8 cellular contexts compared by ENCODE assay signal in the genomic region with DNA sequence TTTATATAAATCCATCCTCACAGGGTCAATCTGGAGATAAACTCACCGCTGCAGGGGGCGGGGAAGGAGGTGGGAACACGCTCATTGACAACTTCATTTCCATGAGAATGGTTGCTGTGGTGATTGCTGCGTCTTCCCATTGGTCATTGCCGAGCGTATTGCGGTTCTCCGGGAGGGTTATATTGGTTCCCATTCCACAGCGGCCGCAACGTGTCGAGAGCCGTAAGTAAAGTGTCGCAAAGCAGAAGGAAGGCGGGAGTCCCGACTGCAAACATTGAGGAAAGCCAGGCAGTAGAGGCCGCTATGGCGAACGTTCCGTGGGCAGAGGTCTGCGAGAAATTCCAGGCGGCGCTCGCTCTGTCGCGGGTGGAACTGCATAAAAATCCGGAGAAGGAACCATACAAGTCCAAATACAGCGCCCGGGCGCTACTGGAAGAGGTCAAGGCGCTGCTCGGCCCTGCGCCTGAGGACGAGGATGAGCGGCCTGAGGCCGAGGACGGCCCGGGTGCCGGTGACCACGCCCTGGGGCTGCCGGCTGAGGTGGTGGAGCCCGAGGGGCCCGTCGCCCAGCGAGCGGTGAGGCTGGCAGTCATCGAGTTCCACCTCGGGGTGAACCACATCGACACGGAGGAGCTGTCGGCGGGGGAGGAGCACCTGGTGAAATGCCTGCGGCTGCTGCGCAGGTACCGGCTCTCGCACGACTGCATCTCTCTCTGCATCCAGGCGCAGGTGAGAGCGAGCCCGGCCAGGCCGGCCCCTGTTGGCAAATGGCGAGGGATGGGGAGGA. TPM values are rescaled to one million over a fixed set of nuclear protein-coding genes. Genes with fewer than 3 reads are reported as not detected.
DNase-seq lines count a peak whose midpoint lies in the region; ATAC-seq and TF ChIP-seq lines count a peak whose summit lies in the region.

A gene with protein sequence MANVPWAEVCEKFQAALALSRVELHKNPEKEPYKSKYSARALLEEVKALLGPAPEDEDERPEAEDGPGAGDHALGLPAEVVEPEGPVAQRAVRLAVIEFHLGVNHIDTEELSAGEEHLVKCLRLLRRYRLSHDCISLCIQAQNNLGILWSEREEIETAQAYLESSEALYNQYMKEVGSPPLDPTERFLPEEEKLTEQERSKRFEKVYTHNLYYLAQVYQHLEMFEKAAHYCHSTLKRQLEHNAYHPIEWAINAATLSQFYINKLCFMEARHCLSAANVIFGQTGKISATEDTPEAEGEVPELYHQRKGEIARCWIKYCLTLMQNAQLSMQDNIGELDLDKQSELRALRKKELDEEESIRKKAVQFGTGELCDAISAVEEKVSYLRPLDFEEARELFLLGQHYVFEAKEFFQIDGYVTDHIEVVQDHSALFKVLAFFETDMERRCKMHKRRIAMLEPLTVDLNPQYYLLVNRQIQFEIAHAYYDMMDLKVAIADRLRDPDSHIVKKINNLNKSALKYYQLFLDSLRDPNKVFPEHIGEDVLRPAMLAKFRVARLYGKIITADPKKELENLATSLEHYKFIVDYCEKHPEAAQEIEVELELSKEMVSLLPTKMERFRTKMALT (plus strand): TSS at position 274 of the 787 bp plus-strand sequence. CDS start 30 bp downstream, at position 304.

- H3K79me2 ChIP-seq in GM23248 (ENCODE audit: insufficient read depth), result peaks cover 67% of the 10 kb centered on the region
- H3K79me2 ChIP-seq in fibroblast of lung (ENCODE audit: control insufficient read depth, insufficient read depth, low read length), result peaks cover 46% of the 10 kb centered on the region

- no peaks in the 10 kb centered on the region for H4K20me1 ChIP-seq in GM23248 (ENCODE audit: insufficient read depth)
- H4K20me1 ChIP-seq in fibroblast of lung (ENCODE audit: control insufficient read depth, extremely low read depth, insufficient read depth, low read length), result no peaks in the 10 kb centered on the region

- peak; percentile 98 for DNase-seq in EH (ENCODE audit: low read depth)
- DNase-seq in GM23248, result peak; percentile 99
- DNase-seq in Kasumi-1 (lab: John Stamatoyannopoulos, UW), result peak; percentile 100
- DNase-seq in RWPE1 (ENCODE audit: low spot score), result peak; percentile 99
- DNase-seq in fibroblast of lung (ENCODE audit: low read depth in 2 of 2), result peak; percentile 98 to 99
- peak; percentile 50 to 84 (median 82) for DNase-seq in naive thymus-derived CD4-positive, alpha-beta T cell
- peak; percentile 81 for DNase-seq in stimulated activated naive B cell treated with anti-CD40 and anti-IgM and Interleukin-4, amounts not matched to agents 10 μg/mL and 1 μg/mL and 100 μg/mL, for 72 hours

- CTCF ChIA-PET in RWPE1 (lab: Yijun Ruan, JAX), result interaction anchor here (1.2 kb wide), 1 partner anchor 134 kb away, joined by 3 read pairs; no protein-coding TSS in a partner anchor
- CTCF ChIA-PET in naive thymus-derived CD4-positive, alpha-beta T cell (lab: Charles Lee), result interaction anchor here (0.6 to 2.8 kb wide), 8 partner anchors 17 to 419 kb away, joined by 3 to 11 read pairs (median 4); no protein-coding TSS in a partner anchor

- H3K27ac Mint-ChIP-seq in activated T-helper 17 cell treated with anti-CD3 and anti-CD28 coated beads, Interleukin-2, amount 50 U/mL, for 72 hours, result peak within 1 kb of the TSS; percentile 91
- peak within 1 kb of the TSS; percentile 82 to 99 (median 94) for H3K27ac Mint-ChIP-seq in naive thymus-derived CD4-positive, alpha-beta T cell
- H3K27ac Mint-ChIP-seq in stimulated activated naive B cell treated with anti-CD40 and anti-IgM and Interleukin-4, amounts not matched to agents 10 μg/mL and 1 μg/mL and 100 μg/mL, for 72 hours, result peak within 1 kb of the TSS; percentile 94

- peak; percentile 89 for ATAC-seq in activated T-helper 17 cell treated with anti-CD3 and anti-CD28 coated beads, Interleukin-2, amount 50 U/mL, for 72 hours (replicated peaks)
- peak; percentile 93 for ATAC-seq in naive thymus-derived CD4-positive, alpha-beta T cell
- ATAC-seq in stimulated activated naive B cell treated with anti-CD40 and anti-IgM and Interleukin-4, amounts not matched to agents 10 μg/mL and 1 μg/mL and 100 μg/mL, for 72 hours (replicated peaks), result peak; percentile 88 to 91

- H3K9ac ChIP-seq in GM23248 (peak within 1 kb of the TSS; percentile 93), fibroblast of lung (ENCODE audit: insufficient read depth, low read length) (peak within 1 kb of the TSS; percentile 87)

- H3K9me3 ChIP-seq in GM23248 (ENCODE audit: low read depth) (no peaks in the 10 kb centered on the region), fibroblast of lung (ENCODE audit: control insufficient read depth, insufficient read depth, low read depth, low read length) (no peaks in the 10 kb centered on the region)
- no peaks in the 10 kb centered on the region for H3K9me3 ChIP-seq in naive thymus-derived CD4-positive, alpha-beta T cell (ENCODE audit: control insufficient read depth in 2 of 3, low read length in 3 of 3)

- H3K27me3 ChIP-seq in GM23248 (replicated peaks; ENCODE audit: insufficient read depth) (no peaks in the 10 kb centered on the region), fibroblast of lung (ENCODE audit: control insufficient read depth, insufficient read depth, low read length) (no peaks in the 10 kb centered on the region)
- H3K27me3 ChIP-seq in naive thymus-derived CD4-positive, alpha-beta T cell (ENCODE audit: control insufficient read depth in 2 of 2, insufficient read depth in 2 of 2, low read length in 2 of 2), result no peaks in the 10 kb centered on the region

- H3K36me3 Mint-ChIP-seq in activated T-helper 17 cell treated with anti-CD3 and anti-CD28 coated beads, Interleukin-2, amount 50 U/mL, for 72 hours (ENCODE audit: low read depth), result peaks cover 60% of the 10 kb centered on the region
- H3K36me3 Mint-ChIP-seq in naive thymus-derived CD4-positive, alpha-beta T cell, result peaks cover 0 to 13% (median 0%) of the 10 kb centered on the region in 5 donors
- peaks cover 20 to 21% of the 10 kb centered on the region in 2 donors for H3K36me3 Mint-ChIP-seq in stimulated activated naive B cell treated with anti-CD40 and anti-IgM and Interleukin-4, amounts not matched to agents 10 μg/mL and 1 μg/mL and 100 μg/mL, for 72 hours

- peak within 1 kb of the TSS; percentile 73 for H3K27ac ChIP-seq in GM23248
- H3K27ac ChIP-seq in RWPE1, result peak within 1 kb of the TSS; percentile 87
- peak within 1 kb of the TSS; percentile 82 for H3K27ac ChIP-seq in fibroblast of lung (ENCODE audit: insufficient read depth, low read length)
- peak within 1 kb of the TSS; percentile 82 for H3K27ac ChIP-seq in naive thymus-derived CD4-positive, alpha-beta T cell (ENCODE audit: low read depth, low read length)

- peak within 1 kb of the TSS; percentile 96 for H3K4me3 ChIP-seq in GM23248
- H3K4me3 ChIP-seq in fibroblast of lung (replicated peaks in 1 of 4; ENCODE audit: control extremely low read depth in 1 of 4, insufficient read depth in 1 of 4, low read depth in 3 of 4, low read length in 4 of 4), result peak within 1 kb of the TSS; percentile 77 to 95 (median 94)
- peak within 1 kb of the TSS; percentile 89 for H3K4me3 ChIP-seq in naive thymus-derived CD4-positive, alpha-beta T cell (ENCODE audit: low read length)

- peaks cover 30% of the 10 kb centered on the region for H3K4me1 Mint-ChIP-seq in activated T-helper 17 cell treated with anti-CD3 and anti-CD28 coated beads, Interleukin-2, amount 50 U/mL, for 72 hours
- peaks cover 31 to 65% (median 56%) of the 10 kb centered on the region in 7 donors for H3K4me1 Mint-ChIP-seq in naive thymus-derived CD4-positive, alpha-beta T cell
- peaks cover 17 to 50% of the 10 kb centered on the region in 2 donors for H3K4me1 Mint-ChIP-seq in stimulated activated naive B cell treated with anti-CD40 and anti-IgM and Interleukin-4, amounts not matched to agents 10 μg/mL and 1 μg/mL and 100 μg/mL, for 72 hours

- intact Hi-C loops in naive thymus-derived CD4-positive, alpha-beta T cell (cut with micrococcal nuclease), result loop anchor here (1.0 to 5.0 kb wide), 13 partner anchors 16 to 461 kb away; a partner anchor contains a TSS

- 1 to 2% methylated on average over 54 to 57 of the region's 62 CpGs for WGBS in GM23248 (ENCODE audit: low coverage in 1 of 2, low lambda C conversion rate in 2 of 2, missing lambda C conversion rate in 2 of 2), 2 experiments

- H3F3A ChIP-seq in GM23248 (ENCODE audit: insufficient read depth), result peaks cover 63% of the 10 kb centered on the region

- H3K4me2 ChIP-seq in GM23248 (ENCODE audit: unreplicated experiment) (peak within 1 kb of the TSS; percentile 87), fibroblast of lung (ENCODE audit: extremely low read depth, insufficient read depth, low read length) (peak within 1 kb of the TSS; percentile 76)

- H2AFZ ChIP-seq in GM23248 (peak within 1 kb of the TSS; percentile 79), fibroblast of lung (ENCODE audit: low read length) (peak within 1 kb of the TSS; percentile 83)

- no peaks in the 10 kb centered on the region for H3K9me3 Mint-ChIP-seq in activated T-helper 17 cell treated with anti-CD3 and anti-CD28 coated beads, Interleukin-2, amount 50 U/mL, for 72 hours
- H3K9me3 Mint-ChIP-seq in naive thymus-derived CD4-positive, alpha-beta T cell, result peaks cover 0 to 3% (median 0%) of the 10 kb centered on the region in 11 donors
- no peaks in the 10 kb centered on the region for H3K9me3 Mint-ChIP-seq in stimulated activated naive B cell treated with anti-CD40 and anti-IgM and Interleukin-4, amounts not matched to agents 10 μg/mL and 1 μg/mL and 100 μg/mL, for 72 hours

- no peaks in the 10 kb centered on the region for H3K27me3 Mint-ChIP-seq in activated T-helper 17 cell treated with anti-CD3 and anti-CD28 coated beads, Interleukin-2, amount 50 U/mL, for 72 hours
- H3K27me3 Mint-ChIP-seq in naive thymus-derived CD4-positive, alpha-beta T cell, result peaks cover 0 to 2% (median 0%) of the 10 kb centered on the region in 5 donors
- no peaks in the 10 kb centered on the region for H3K27me3 Mint-ChIP-seq in stimulated activated naive B cell treated with anti-CD40 and anti-IgM and Interleukin-4, amounts not matched to agents 10 μg/mL and 1 μg/mL and 100 μg/mL, for 72 hours

- H3K4me1 ChIP-seq in GM23248 (ENCODE audit: insufficient read depth), result peaks cover 35% of the 10 kb centered on the region
- H3K4me1 ChIP-seq in fibroblast of lung (ENCODE audit: control insufficient read depth, extremely low read depth, insufficient read depth, low read length), result peaks cover 9% of the 10 kb centered on the region
- H3K4me1 ChIP-seq in naive thymus-derived CD4-positive, alpha-beta T cell (ENCODE audit: control insufficient read depth in 2 of 2, insufficient read depth in 2 of 2, low read length in 2 of 2), result peaks cover 15 to 20% of the 10 kb centered on the region in 2 donors

- H3K36me3 ChIP-seq in GM23248 (ENCODE audit: low read depth) (peaks cover 20% of the 10 kb centered on the region), fibroblast of lung (ENCODE audit: control insufficient read depth, insufficient read depth, low read length) (no peaks in the 10 kb centered on the region)
- peaks cover 0 to 13% (median 5%) of the 10 kb centered on the region in 3 experiments for H3K36me3 ChIP-seq in naive thymus-derived CD4-positive, alpha-beta T cell (ENCODE audit: control insufficient read depth in 2 of 3, insufficient read depth in 3 of 3, low read length in 3 of 3)

- peak; percentile 53 for TF ChIP-seq CTCF in RWPE1 (conservative IDR thresholded peaks at IDR 0.05; ENCODE audit: low read depth)
- TF ChIP-seq CTCF in fibroblast of lung (conservative IDR thresholded peaks at IDR 0.05 in 1 of 2, IDR thresholded peaks at IDR 0.05 in 1 of 2; ENCODE audit: low read depth in 1 of 2, low read length in 2 of 2), result peak; percentile 48 to 60

- in situ Hi-C loops in GM23248 (cut with MboI), result loop anchor here (25.0 kb wide), 1 partner anchor 424 kb away; a partner anchor contains a TSS

- H3K4me3 Mint-ChIP-seq in activated T-helper 17 cell treated with anti-CD3 and anti-CD28 coated beads, Interleukin-2, amount 50 U/mL, for 72 hours, result peak within 1 kb of the TSS; percentile 92
- H3K4me3 Mint-ChIP-seq in naive thymus-derived CD4-positive, alpha-beta T cell, result peak within 1 kb of the TSS; percentile 94 to 100 (median 99)
- H3K4me3 Mint-ChIP-seq in stimulated activated naive B cell treated with anti-CD40 and anti-IgM and Interleukin-4, amounts not matched to agents 10 μg/mL and 1 μg/mL and 100 μg/mL, for 72 hours, result peak within 1 kb of the TSS; percentile 96 to 99

- H3K9me2 ChIP-seq in GM23248 (ENCODE audit: insufficient read depth), result no peaks in the 10 kb centered on the region

- POLR2A ChIA-PET in RWPE1 (lab: Yijun Ruan, JAX; ENCODE audit: low non-redundant PET), result no interaction called here
- POLR2A ChIA-PET in naive thymus-derived CD4-positive, alpha-beta T cell (lab: Charles Lee), result interaction anchor here (1.0 to 1.8 kb wide), 4 partner anchors 33 to 137 kb away, joined by 3 to 6 read pairs (median 6); a partner anchor contains a TSS

RNA-seq across cellular contexts. Expression of the gene that starts here (rescaled TPM):
- total RNA-seq in GM23248 (2014; rRNA removed; shearing (Covaris generic)), result 56.5 and 58.3 TPM in 2 replicates
- polyA plus RNA-seq in GM23248 (2016; fragmentation: Nextera tagmentation; extraction: Ambion mirVana), result 53.9 and 54.0 TPM in 2 replicates
- total RNA-seq in activated T-helper 17 cell treated with anti-CD3 and anti-CD28 coated beads, Interleukin-2, amount 50 U/mL, for 72 hours, result 10 to 100 TPM in 1 of 2 donors, 1 to 10 TPM in 1; 8.2 to 13.1 TPM
- 25.9 and 29.7 TPM in 2 replicates for total RNA-seq in fibroblast of lung
- 60.2 and 62.0 TPM in 2 replicates for polyA plus RNA-seq in fibroblast of lung
- 32.9 and 36.1 TPM in 2 replicates for polyA plus RNA-seq in fibroblast of lung (2012)
- 1.8 and 2.8 TPM in 2 replicates for polyA minus RNA-seq in fibroblast of lung (ENCODE audit: low replicate concordance)
- 10 to 100 TPM in 3 of 5 experiments, 1 to 10 TPM in 2; 4.5 to 18.1 (median 14.0) TPM for total RNA-seq in naive thymus-derived CD4-positive, alpha-beta T cell
- polyA plus RNA-seq in naive thymus-derived CD4-positive, alpha-beta T cell, result 1 to 10 TPM; 4.9 TPM

Comparison
In these comparisons a context has a peak if more than half of its experiments do, and no peak if none do; other contexts are left out.
1. Peak in every context shown above with its lines: DNase-seq, ATAC-seq, H3K4me3 ChIP-seq and H3K27ac ChIP-seq.